ENCODE assay signal across 26 cellular contexts in the genomic region with DNA sequence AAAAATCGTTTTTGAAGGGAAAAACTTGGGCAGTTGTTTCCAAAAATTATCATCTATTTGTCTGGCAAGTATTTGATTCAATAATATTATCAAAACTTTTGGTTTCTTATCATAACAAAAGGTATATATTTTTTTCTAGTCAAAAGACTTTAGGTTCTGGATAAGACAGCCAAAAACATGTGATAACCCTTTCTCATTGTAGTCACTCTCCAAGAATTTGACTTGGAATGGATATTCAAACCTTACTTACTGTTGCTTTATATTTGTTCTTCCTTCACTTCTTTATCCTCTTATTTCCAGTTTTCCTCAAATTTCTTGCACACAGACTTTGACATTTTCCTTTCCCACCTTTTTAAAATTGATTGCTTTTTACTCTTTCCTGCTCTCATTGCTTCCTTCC.
"Had no signal": no experiment of that assay in that cellular context is flagged by ENCODE, and none has a peak within 500 bp of the region (broad histone marks: within the 10 kb centered on the region; RNA-seq: fewer than 3 reads in every experiment).

No MANE protein-coding gene starts in this region.

- H3K4me3 ChIP-seq: breast epithelium, colonic mucosa, dorsolateral prefrontal cortex, esophagus muscularis mucosa, heart right ventricle, lower lobe of right lung, prostate gland, spleen, upper lobe of right lung had no signal

- H3K27ac Mint-ChIP-seq: activated B cell treated with CpG ODN at 0.5 μM for 24 hours; activated CD4-positive, alpha-beta T cell treated with anti-CD3 and anti-CD28 coated beads for 36 hours; activated naive CD8-positive, alpha-beta T cell treated with anti-CD3 and anti-CD28 coated beads for 36 hours; activated T-helper 2 cell treated with anti-CD3 and anti-CD28 coated beads, Interferon-gamma antibody, Interleukin-2, Interleukin-4, amounts not matched to agents 10 μg/mL and 5 μg/mL and 100 μg/mL, durations not matched to agents 14 hours and 24 hours and 36 hours; effector memory CD8-positive, alpha-beta T cell; naive thymus-derived CD4-positive, alpha-beta T cell; T-helper 17 cell had no signal

- ATAC-seq: activated CD4-positive, alpha-beta T cell treated with anti-CD3 and anti-CD28 coated beads for 36 hours; activated T-cell treated with anti-CD3 and anti-CD28 coated beads, Interleukin-2, amount 50 U/mL, for 4 hours; effector memory CD8-positive, alpha-beta T cell; heart right ventricle; left lobe of liver; lower lobe of right lung; naive thymus-derived CD4-positive, alpha-beta T cell; stimulated activated naive CD8-positive, alpha-beta T cell treated with anti-CD3 and anti-CD28 coated beads, Interleukin-15, Interleukin-2, amounts not matched to agents 100 U/mL and 50 U/mL, for 24 hours; T-helper 17 cell; upper lobe of right lung had no signal

- H3K4me1 ChIP-seq: breast epithelium, colonic mucosa, esophagus muscularis mucosa, heart right ventricle, lower lobe of right lung, prostate gland, spleen, upper lobe of right lung had no signal

- H3K27me3 ChIP-seq: breast epithelium, colonic mucosa, dorsolateral prefrontal cortex, esophagus muscularis mucosa, heart right ventricle, spleen, upper lobe of right lung had no signal

- H3K4me1 Mint-ChIP-seq: activated B cell treated with CpG ODN at 0.5 μM for 24 hours; activated CD4-positive, alpha-beta T cell treated with anti-CD3 and anti-CD28 coated beads for 36 hours; activated naive CD8-positive, alpha-beta T cell treated with anti-CD3 and anti-CD28 coated beads for 36 hours; central memory CD8-positive, alpha-beta T cell; T-helper 17 cell had no signal

- H3K27ac ChIP-seq: breast epithelium, colonic mucosa, dorsolateral prefrontal cortex, esophagus muscularis mucosa, heart right ventricle, lower lobe of right lung, prostate gland, spleen, upper lobe of right lung had no signal

- H3K4me3 Mint-ChIP-seq: activated B cell treated with CpG ODN at 0.5 μM for 24 hours; activated CD4-positive, alpha-beta T cell treated with anti-CD3 and anti-CD28 coated beads for 36 hours; activated naive CD8-positive, alpha-beta T cell treated with anti-CD3 and anti-CD28 coated beads for 36 hours; activated T-cell treated with anti-CD3 and anti-CD28 coated beads, Interleukin-2, amount 50 U/mL, for 4 hours; central memory CD8-positive, alpha-beta T cell; effector memory CD8-positive, alpha-beta T cell; naive thymus-derived CD4-positive, alpha-beta T cell; T-helper 17 cell had no signal

- H3K9me3 ChIP-seq: breast epithelium, colonic mucosa, esophagus muscularis mucosa, heart right ventricle, lower lobe of right lung, prostate gland, spleen, upper lobe of right lung had no signal

- DNase-seq: activated B cell treated with CpG ODN at 0.5 μM for 24 hours; activated CD4-positive, alpha-beta T cell treated with anti-CD3 and anti-CD28 coated beads for 36 hours; activated CD4-positive, alpha-beta T cell treated with anti-CD3 and anti-CD28 coated beads, Interleukin-2, amount 50 U/mL, for 48 hours; activated CD8-positive, alpha-beta memory T cell treated with anti-CD3 and anti-CD28 coated beads, Interleukin-2, amount 50 U/mL, for 48 hours; activated naive CD4-positive, alpha-beta T cell; activated naive CD8-positive, alpha-beta T cell treated with anti-CD3 and anti-CD28 coated beads for 36 hours; activated T-cell treated with anti-CD3 and anti-CD28 coated beads, Interleukin-2, amount 50 U/mL, for 4 hours; amniotic stem cell; colonic mucosa; dorsolateral prefrontal cortex; effector memory CD8-positive, alpha-beta T cell; heart right ventricle; lower lobe of right lung; naive thymus-derived CD4-positive, alpha-beta T cell; spleen; stimulated activated CD4-positive, alpha-beta T cell treated with anti-CD3 and anti-CD28 coated beads, Interleukin-4, amount 100 ng/mL, for 4 hours; stimulated activated naive CD8-positive, alpha-beta T cell treated with anti-CD3 and anti-CD28 coated beads, Interleukin-15, Interleukin-2, amounts not matched to agents 100 U/mL and 50 U/mL, for 24 hours; T-helper 17 cell; upper lobe of right lung had no signal

- H3K27me3 Mint-ChIP-seq: central memory CD8-positive, alpha-beta T cell; effector memory CD8-positive, alpha-beta T cell had no signal

- H3K36me3 ChIP-seq: breast epithelium, colonic mucosa, esophagus muscularis mucosa, heart right ventricle, lower lobe of right lung, prostate gland, spleen, upper lobe of right lung had no signal

- H3K9me3 Mint-ChIP-seq: activated B cell treated with CpG ODN at 0.5 μM for 24 hours; activated naive CD8-positive, alpha-beta T cell treated with anti-CD3 and anti-CD28 coated beads for 36 hours; activated T-cell treated with anti-CD3 and anti-CD28 coated beads, Interleukin-2, amount 50 U/mL, for 4 hours; central memory CD8-positive, alpha-beta T cell; effector memory CD8-positive, alpha-beta T cell had no signal

- H3K36me3 Mint-ChIP-seq: activated naive CD8-positive, alpha-beta T cell treated with anti-CD3 and anti-CD28 coated beads for 36 hours had no signal

- FAIRE-seq: endothelial cell of umbilical vein had no signal
